1 cellular context compared by ENCODE assay signal in genomic region chr2:61017003-61017555, GRCh38.
TF ChIP-seq lines count a peak whose summit lies in the region.

No MANE protein-coding gene starts in this region.

TF ChIP-seq in HEK293, 187 proteins besides CTCF, POLR2A, EP300 and RAD21 (continued from another document and continues in another):
- no peak for TF ChIP-seq HIC1 (tag by site-specific recombination; IDR thresholded peaks at IDR 0.05)
- TF ChIP-seq ZBTB21 (tag by site-specific recombination; IDR thresholded peaks at IDR 0.05) = peak; percentile 63; the same call in 1 of the 2 replicates
- TF ChIP-seq PRDM6 (tag by site-specific recombination; IDR thresholded peaks at IDR 0.05) = peak; percentile 8; the same call in 1 of the 2 replicates
- TF ChIP-seq ZNF341 (tag by site-specific recombination; IDR thresholded peaks at IDR 0.05; ENCODE audit: low read depth) = peak; percentile 52
- no peak for TF ChIP-seq TSHZ1 (tag by site-specific recombination; IDR thresholded peaks at IDR 0.05; ENCODE audit: borderline replicate concordance)
- no peak for TF ChIP-seq ZNF175 (tag by site-specific recombination; IDR thresholded peaks at IDR 0.05)
- TF ChIP-seq PATZ1 (tag by site-specific recombination; IDR thresholded peaks at IDR 0.05) = peak; percentile 57; the same call in 1 of the 2 replicates
- peak; percentile 93 for TF ChIP-seq KLF8 (tag by site-specific recombination; IDR thresholded peaks at IDR 0.05)
- no peak for TF ChIP-seq ZNF19 (tag by site-specific recombination; IDR thresholded peaks at IDR 0.05; ENCODE audit: low read depth)
- TF ChIP-seq SCRT1 (tag by site-specific recombination; IDR thresholded peaks at IDR 0.05; ENCODE audit: borderline replicate concordance) = no peak
- no peak for TF ChIP-seq ZNF211 (tag by site-specific recombination; IDR thresholded peaks at IDR 0.05; ENCODE audit: low read depth)
- no peak for TF ChIP-seq ZNF16 (tag by site-specific recombination; IDR thresholded peaks at IDR 0.05; ENCODE audit: low read depth)
- no peak; the same call in 1 of the 2 replicates for TF ChIP-seq SCRT2 (tag by site-specific recombination; IDR thresholded peaks at IDR 0.05)
- no peak for TF ChIP-seq OVOL3 (tag by site-specific recombination; IDR thresholded peaks at IDR 0.05)
- no peak for TF ChIP-seq ELK4 (IDR thresholded peaks at IDR 0.05; ENCODE audit: borderline replicate concordance, low read depth, low read length)
- no peak for TF ChIP-seq ZNF704 (tag by site-specific recombination; IDR thresholded peaks at IDR 0.05)
- TF ChIP-seq ZNF398 (tag by site-specific recombination; IDR thresholded peaks at IDR 0.05) = peak; percentile 59
- peak; percentile 64; the same call in 1 of the 2 replicates for TF ChIP-seq ZNF626 (tag by site-specific recombination; IDR thresholded peaks at IDR 0.05)
- no peak for TF ChIP-seq ZNF221 (tag by site-specific recombination; IDR thresholded peaks at IDR 0.05; ENCODE audit: borderline replicate concordance)
- no peak; the same call in 1 of the 2 replicates for TF ChIP-seq ZNF654 (tag by site-specific recombination; IDR thresholded peaks at IDR 0.05; ENCODE audit: low read depth)
- TF ChIP-seq ZSCAN30 (tag by site-specific recombination; IDR thresholded peaks at IDR 0.05) = peak; percentile 90
- TF ChIP-seq HOXC10 (CRISPR knock-in tag; IDR thresholded peaks at IDR 0.05) = no peak
- no peak; the same call in 1 of the 2 replicates for TF ChIP-seq GLIS2 (tag by site-specific recombination; IDR thresholded peaks at IDR 0.05)
- TF ChIP-seq ZNF335 (tag by site-specific recombination; conservative IDR thresholded peaks at IDR 0.05) = no peak
- peak; percentile 43; the same call in 1 of the 2 replicates for TF ChIP-seq BCL11A (tag by site-specific recombination; IDR thresholded peaks at IDR 0.05; ENCODE audit: low read depth)
- TF ChIP-seq SP2 (tag by site-specific recombination; IDR thresholded peaks at IDR 0.05) = peak; percentile 35
- no peak for TF ChIP-seq ZNF426 (tag by site-specific recombination; IDR thresholded peaks at IDR 0.05)
- no peak for TF ChIP-seq ZNF785 (tag by site-specific recombination; IDR thresholded peaks at IDR 0.05)
- 0 out of 2 replicates have a peak, but pooled peaks have one; percentile 36 for TF ChIP-seq ZNF843 (tag by site-specific recombination; IDR thresholded peaks at IDR 0.05)
- TF ChIP-seq ZNF530 (tag by site-specific recombination; IDR thresholded peaks at IDR 0.05; ENCODE audit: low read depth) = no peak
- peak; percentile 73; the same call in 1 of the 2 replicates for TF ChIP-seq ZSCAN18 (tag by site-specific recombination; IDR thresholded peaks at IDR 0.05)
- TF ChIP-seq ZBTB10 (tag by site-specific recombination; IDR thresholded peaks at IDR 0.05) = peak; percentile 51; the same call in 1 of the 2 replicates
- TF ChIP-seq ZBTB6 (tag by site-specific recombination; IDR thresholded peaks at IDR 0.05) = peak; percentile 94
- no peak for TF ChIP-seq ZFHX2 (tag by site-specific recombination; conservative IDR thresholded peaks at IDR 0.05)
- no peak for TF ChIP-seq ZNF292 (tag by site-specific recombination; IDR thresholded peaks at IDR 0.05; ENCODE audit: borderline replicate concordance, low read depth)
- peak; percentile 16; the same call in 1 of the 2 replicates for TF ChIP-seq ZNF623 (tag by site-specific recombination; IDR thresholded peaks at IDR 0.05)
- TF ChIP-seq ZBTB17 (tag by site-specific recombination; IDR thresholded peaks at IDR 0.05) = no peak
- TF ChIP-seq ZNF184 (tag by site-specific recombination; IDR thresholded peaks at IDR 0.05) = 0 out of 2 replicates have a peak, but pooled peaks have one; percentile 18
- TF ChIP-seq ZNF677 (tag by site-specific recombination; IDR thresholded peaks at IDR 0.05) = no peak
- TF ChIP-seq TRIM28 (IDR thresholded peaks at IDR 0.05; ENCODE audit: borderline replicate concordance, low read length) = peak; percentile 75
- no peak for TF ChIP-seq ZBTB1 (tag by site-specific recombination; IDR thresholded peaks at IDR 0.05)
- TF ChIP-seq ZNF48 (tag by site-specific recombination; IDR thresholded peaks at IDR 0.05) = no peak
- peak; percentile 69 for TF ChIP-seq SP3 (tag by site-specific recombination; IDR thresholded peaks at IDR 0.05)
